16 cellular contexts compared by ENCODE assay signal in genomic region chr6:11200356-11200755, GRCh38. TPM values are rescaled to one million over a fixed set of nuclear protein-coding genes. Genes with fewer than 3 reads are reported as not detected.
DNase-seq lines count a peak whose midpoint lies in the region; ATAC-seq and TF ChIP-seq lines count a peak whose summit lies in the region.
"Had no signal": no experiment of that assay in that cellular context is flagged by ENCODE, and none has a peak within 500 bp of the region (broad histone marks: within the 10 kb centered on the region; RNA-seq: fewer than 3 reads in every experiment).

No MANE protein-coding gene starts in this region.

- H3K9me3 ChIP-seq in breast epithelium (no peaks in the 10 kb centered on the region), SJSA1 (replicated peaks) (no peaks in the 10 kb centered on the region), subcutaneous abdominal adipose tissue (ENCODE audit: control insufficient read depth in 5 of 5, low read length in 5 of 5) (no peaks in the 10 kb centered on the region), upper lobe of left lung (no peaks in the 10 kb centered on the region)
- H3K9me3 ChIP-seq: esophagus muscularis mucosa, transverse colon had no signal

- CTCF ChIA-PET in MCF 10A (lab: Yijun Ruan, JAX), result interaction anchor here (1.1 kb wide), 1 partner anchor 249 kb away, joined by 4 read pairs; no protein-coding TSS in a partner anchor

- no peak overlapping the region for H3K9ac ChIP-seq in subcutaneous abdominal adipose tissue (ENCODE audit: low read length in 5 of 5)

- intact Hi-C loops in breast epithelium (cut with DNase I; ENCODE audit: low total_unique reads), result no loop called here
- intact Hi-C loops in MCF 10A (cut with micrococcal nuclease), result no loop called here
- intact Hi-C loops in cardiac septum (cut with DNase I), result no loop called here

- H3K27me3 Mint-ChIP-seq in MCF 10A (ENCODE audit: insufficient read depth, unreplicated experiment), result no peaks in the 10 kb centered on the region

- TF ChIP-seq CTCF in breast epithelium (IDR thresholded peaks at IDR 0.05) (no peak), MCF 10A (IDR thresholded peaks at IDR 0.05; ENCODE audit: unreplicated experiment) (no peak), upper lobe of left lung (IDR thresholded peaks at IDR 0.05) (no peak)

- H3K27ac Mint-ChIP-seq in MCF 10A (ENCODE audit: low read depth, unreplicated experiment), result no peak overlapping the region
- H3K27ac Mint-ChIP-seq: dendritic cell treated with granulocyte-macrophage colony-stimulating factor and Interleukin-4, amounts not matched to agents 40 ng/mL and 50 ng/mL, for 4 days; nephron progenitor cell had no signal

- H3K36me3 Mint-ChIP-seq in MCF 10A (ENCODE audit: insufficient read depth, unreplicated experiment), result no peaks in the 10 kb centered on the region

- WGBS in upper lobe of left lung, 2 donors, result 94 to 96% methylated on average over 1 of the region's 1 CpG

- no TSS peak for BruUV-seq in MCF 10A (replicated peaks; lab: Mats Ljungman, UMichigan)

- ATAC-seq in upper lobe of left lung (ENCODE audit: low FRiP score in 2 of 2), result no peak
- no peak for ATAC-seq in stimulated activated naive CD8-positive, alpha-beta T cell treated with anti-CD3 and anti-CD28 coated beads, Interleukin-15, Interleukin-2, amounts not matched to agents 100 U/mL and 50 U/mL, for 24 hours

- TF ChIP-seq EP300 in upper lobe of left lung (IDR thresholded peaks at IDR 0.05), result no peak

- H3K27me3 ChIP-seq in breast epithelium (no peaks in the 10 kb centered on the region), SJSA1 (replicated peaks) (no peaks in the 10 kb centered on the region), subcutaneous abdominal adipose tissue (ENCODE audit: control insufficient read depth in 5 of 5, insufficient read depth in 4 of 5, low read length in 5 of 5) (no peaks in the 10 kb centered on the region), upper lobe of left lung (no peaks in the 10 kb centered on the region)
- H3K27me3 ChIP-seq: transverse colon had no signal

- POLR2A ChIA-PET in MCF 10A (lab: Yijun Ruan, JAX), result interaction anchor here (0.9 kb wide), 1 partner anchor 58 kb away, joined by 4 read pairs; no protein-coding TSS in a partner anchor

- TF ChIP-seq POLR2A in breast epithelium (IDR thresholded peaks at IDR 0.05) (no peak), upper lobe of left lung (IDR thresholded peaks at IDR 0.05) (no peak)

- peaks cover 5% of the 10 kb centered on the region for H3K4me1 Mint-ChIP-seq in MCF 10A (ENCODE audit: insufficient read depth, unreplicated experiment)

- no peak for DNase-seq in breast epithelium (ENCODE audit: low spot score in 2 of 2)
- no peak for DNase-seq in MCF 10A (ENCODE audit: unreplicated experiment)
- DNase-seq in SJSA1 (ENCODE audit: low read depth in 1 of 2, low spot score in 2 of 2), result peak in 1 of 2 experiments; percentile 64
- peak; percentile 54 for DNase-seq in hepatic stellate cell (ENCODE audit: low spot score)
- no peak for DNase-seq in upper lobe of left lung
- DNase-seq in cardiac septum (ENCODE audit: low spot score), result no peak
- DNase-seq in stimulated activated naive CD8-positive, alpha-beta T cell treated with anti-CD3 and anti-CD28 coated beads, Interleukin-15, Interleukin-2, amounts not matched to agents 100 U/mL and 50 U/mL, for 24 hours, result no peak
- DNase-seq: activated CD4-positive, alpha-beta T cell treated with anti-CD3 and anti-CD28 coated beads for 4 hours; DMS53; NCI-H82; nephron progenitor cell; T-helper 9 cell; transverse colon had no signal

- peak overlapping the region; percentile 53 to 80 for H3K27ac ChIP-seq in breast epithelium
- peak overlapping the region; percentile 89 for H3K27ac ChIP-seq in SJSA1
- H3K27ac ChIP-seq in subcutaneous abdominal adipose tissue (ENCODE audit: low read depth, low read length), result peak overlapping the region; percentile 38
- peak overlapping the region in 2 of 4 donors; percentile 10 to 77 for H3K27ac ChIP-seq in upper lobe of left lung
- H3K27ac ChIP-seq: esophagus muscularis mucosa had no signal

- peaks cover 0 to 6% of the 10 kb centered on the region in 2 donors for H3K4me1 ChIP-seq in breast epithelium
- peaks cover 78% of the 10 kb centered on the region for H3K4me1 ChIP-seq in SJSA1 (replicated peaks)
- peaks cover 0 to 69% (median 48%) of the 10 kb centered on the region in 5 donors for H3K4me1 ChIP-seq in subcutaneous abdominal adipose tissue (ENCODE audit: control insufficient read depth in 5 of 5, insufficient read depth in 5 of 5, low read length in 5 of 5)
- H3K4me1 ChIP-seq in upper lobe of left lung, result peaks cover 74 to 83% (median 81%) of the 10 kb centered on the region in 4 donors

- H3K9me3 Mint-ChIP-seq in MCF 10A (ENCODE audit: unreplicated experiment), result no peaks in the 10 kb centered on the region
- H3K9me3 Mint-ChIP-seq: dendritic cell treated with granulocyte-macrophage colony-stimulating factor and Interleukin-4, amounts not matched to agents 40 ng/mL and 50 ng/mL, for 4 days had no signal

- no peak overlapping the region for H3K4me3 ChIP-seq in breast epithelium
- H3K4me3 ChIP-seq in SJSA1, result no peak overlapping the region
- H3K4me3 ChIP-seq in subcutaneous abdominal adipose tissue (ENCODE audit: low read depth in 1 of 5, low read length in 5 of 5), result no peak overlapping the region
- no peak overlapping the region for H3K4me3 ChIP-seq in upper lobe of left lung
- H3K4me3 ChIP-seq: esophagus muscularis mucosa, transverse colon had no signal

- H3K4me3 Mint-ChIP-seq in MCF 10A (ENCODE audit: unreplicated experiment), result no peak overlapping the region
- H3K4me3 Mint-ChIP-seq: dendritic cell treated with granulocyte-macrophage colony-stimulating factor and Interleukin-4, amounts not matched to agents 40 ng/mL and 50 ng/mL, for 4 days; nephron progenitor cell had no signal

- H3K36me3 ChIP-seq in breast epithelium, result no peaks in the 10 kb centered on the region
- H3K36me3 ChIP-seq in SJSA1, result peaks cover 36% of the 10 kb centered on the region
- H3K36me3 ChIP-seq in subcutaneous abdominal adipose tissue (ENCODE audit: control insufficient read depth in 5 of 5, insufficient read depth in 5 of 5, low read length in 5 of 5), result peaks cover 5 to 41% (median 15%) of the 10 kb centered on the region in 5 donors
- H3K36me3 ChIP-seq in upper lobe of left lung, result peaks cover 7 to 94% (median 41%) of the 10 kb centered on the region in 4 donors

RNA-seq across cellular contexts. Expression of gene NEDD9, which starts 32.1 kb away (rescaled TPM):
- total RNA-seq in breast epithelium, result 100 to 1,000 TPM in 1 of 3 donors, 10 to 100 TPM in 2; 41.4 to 108 (median 79.2) TPM
- total RNA-seq in MCF 10A (2022), result 2.2 and 4.4 TPM in 2 replicates
- total RNA-seq in SJSA1 (2014; rRNA removed; shearing (Covaris generic)), result 13.3 and 27.8 TPM in 2 replicates
- 100 to 1,000 TPM; 122 to 334 (median 173) TPM for total RNA-seq in upper lobe of left lung
- 14.1 TPM for total RNA-seq in cardiac septum
